ENCODE assay signal across 16 cellular contexts in the genomic region with DNA sequence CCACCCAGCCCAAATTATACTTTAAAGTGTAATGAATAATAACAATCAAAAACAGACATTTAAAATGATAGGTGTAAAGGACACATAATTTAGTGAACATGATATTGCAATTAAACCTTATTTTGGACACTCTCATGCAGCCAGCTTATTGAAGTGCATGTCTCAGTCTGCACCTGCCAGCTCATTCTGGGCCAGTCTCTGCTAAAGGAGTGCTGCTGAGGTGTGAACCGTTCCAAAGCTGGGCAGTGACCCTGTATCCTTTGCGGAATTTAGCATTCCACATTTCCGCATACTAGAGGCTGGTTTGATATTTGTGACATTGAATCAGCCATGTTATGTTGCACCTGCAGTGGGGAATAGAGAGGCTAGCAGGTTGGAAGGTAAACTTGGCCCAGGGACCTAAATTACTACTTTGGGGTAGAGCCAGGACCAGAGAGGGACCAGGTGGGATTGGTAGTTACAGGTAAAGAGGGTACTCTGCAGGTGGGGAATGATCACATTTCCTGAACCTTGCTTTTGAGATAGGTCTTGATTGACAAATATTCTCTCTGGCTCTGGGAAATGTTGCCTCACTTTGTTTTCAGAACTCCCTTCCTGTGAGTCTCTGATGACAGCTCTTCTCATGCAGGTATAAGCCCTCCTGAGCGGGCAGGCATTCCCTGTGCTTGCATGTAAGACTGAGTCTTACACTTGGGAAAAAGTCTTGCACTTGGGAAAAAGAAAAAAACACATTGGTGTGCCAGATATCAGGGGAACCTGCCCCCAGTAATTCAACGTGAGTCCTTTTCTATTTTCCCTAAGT. TPM values are rescaled to one million over a fixed set of nuclear protein-coding genes. Genes with fewer than 3 reads are reported as not detected.
DNase-seq lines count a peak whose midpoint lies in the region; TF ChIP-seq lines count a peak whose summit lies in the region.
"Had no signal": no experiment of that assay in that cellular context is flagged by ENCODE, and none has a peak within 500 bp of the region (broad histone marks: within the 10 kb centered on the region; RNA-seq: fewer than 3 reads in every experiment).

No MANE protein-coding gene starts in this region.

- H3K9me3 ChIP-seq in HUES48 (ENCODE audit: control insufficient read depth, insufficient read depth, low read length) (peaks cover 3% of the 10 kb centered on the region; the same call in 1 of the 2 replicates), esophagus muscularis mucosa (no peaks in the 10 kb centered on the region)
- H3K9me3 ChIP-seq: MG63 had no signal

- intact Hi-C loops in esophagus muscularis mucosa (cut with DNase I): no loop called here

- WGBS in esophagus muscularis mucosa: 98% methylated on average over 5 of the region's 5 CpGs

- peak; percentile 46 for DNase-seq in NCI-H69 (lab: John Stamatoyannopoulos, UW)
- peak; percentile 12 for DNase-seq in esophagus muscularis mucosa (ENCODE audit: extremely low spot score)
- DNase-seq in type B pancreatic cell (ENCODE audit: extremely low spot score, unreplicated experiment): no peak
- no peak for DNase-seq in HT-29 (ENCODE audit: low spot score)
- no peak for DNase-seq in activated gamma-delta T cell (lab: John Stamatoyannopoulos, UW)
- DNase-seq in T1000 (lab: John Stamatoyannopoulos, UW): no peak
- DNase-seq: ACHN, AML-193, COR-L47, EL, Karpas-422, MG63, NCI-H1092, NCI-H1694 treated with DMSO at 0.1 percent for 48 hours, NCI-H446 treated with DMSO at 0.1 percent for 48 hours had no signal

- H3K27me3 Mint-ChIP-seq in type B pancreatic cell: no peaks in the 10 kb centered on the region

- no peak overlapping the region for H3K9ac ChIP-seq in HUES48 (ENCODE audit: low read depth, low read length)

- H3K27ac ChIP-seq in HUES48 (ENCODE audit: low read depth, low read length): peak overlapping the region; percentile 76
- H3K27ac ChIP-seq in esophagus muscularis mucosa (replicated peaks in 1 of 4): no peak overlapping the region

- no peak overlapping the region for H3K4me3 Mint-ChIP-seq in type B pancreatic cell

- peaks cover 51% of the 10 kb centered on the region for H3K4me1 ChIP-seq in HUES48 (ENCODE audit: control insufficient read depth, insufficient read depth, low read length)
- H3K4me1 ChIP-seq in esophagus muscularis mucosa: peaks cover 0 to 14% (median 8%) of the 10 kb centered on the region in 4 donors

- H3K9me3 Mint-ChIP-seq in type B pancreatic cell: peaks cover 12% of the 10 kb centered on the region

- H3K27ac Mint-ChIP-seq in type B pancreatic cell: peak overlapping the region; percentile 56

- no peak for TF ChIP-seq EP300 in esophagus muscularis mucosa (IDR thresholded peaks at IDR 0.05)

- H3K27me3 ChIP-seq in HUES48 (ENCODE audit: control insufficient read depth, insufficient read depth, low read length) (no peaks in the 10 kb centered on the region), esophagus muscularis mucosa (no peaks in the 10 kb centered on the region)
- H3K27me3 ChIP-seq: MG63 had no signal

- H3K4me1 Mint-ChIP-seq in type B pancreatic cell (ENCODE audit: unreplicated experiment): peaks cover 3% of the 10 kb centered on the region

- H3K4me3 ChIP-seq in HUES48 (ENCODE audit: low read depth, low read length): no peak overlapping the region
- no peak overlapping the region for H3K4me3 ChIP-seq in esophagus muscularis mucosa
- H3K4me3 ChIP-seq: MG63 had no signal

- TF ChIP-seq CTCF in esophagus muscularis mucosa (IDR thresholded peaks at IDR 0.05) (no peak), type B pancreatic cell (conservative IDR thresholded peaks at IDR 0.05) (no peak)

- no peak for TF ChIP-seq POLR2A in esophagus muscularis mucosa (IDR thresholded peaks at IDR 0.05; ENCODE audit: low read depth)

- H3K36me3 ChIP-seq in HUES48 (ENCODE audit: control insufficient read depth, insufficient read depth, low read length): no peaks in the 10 kb centered on the region
- no peaks in the 10 kb centered on the region for H3K36me3 ChIP-seq in esophagus muscularis mucosa
- H3K36me3 ChIP-seq: MG63 had no signal

- H3K36me3 Mint-ChIP-seq in type B pancreatic cell: peaks cover 54% of the 10 kb centered on the region

RNA-seq across cellular contexts. Expression of a gene that starts 26.2 kb away (rescaled TPM):
- total RNA-seq in esophagus muscularis mucosa (100 to 1,000 TPM; 129 to 170 (median 156) TPM), type B pancreatic cell (ENCODE audit: low replicate concordance) (94.1 and 109 TPM in 2 replicates)
- 31.1 and 39.5 TPM in 2 replicates for total RNA-seq in HT-29 (2014; rRNA removed; shearing (Covaris generic))

Comparison
In these comparisons a context has a peak if more than half of its experiments do, and no peak if none do; other contexts are left out.
1. DNase-seq: peak in NCI-H69 (single experiment) and esophagus muscularis mucosa (single experiment); none in type B pancreatic cell (single experiment), HT-29 (single experiment), activated gamma-delta T cell (single experiment) and T1000 (single experiment).